ENCODE assay signal across 3 cellular contexts in the genomic region with DNA sequence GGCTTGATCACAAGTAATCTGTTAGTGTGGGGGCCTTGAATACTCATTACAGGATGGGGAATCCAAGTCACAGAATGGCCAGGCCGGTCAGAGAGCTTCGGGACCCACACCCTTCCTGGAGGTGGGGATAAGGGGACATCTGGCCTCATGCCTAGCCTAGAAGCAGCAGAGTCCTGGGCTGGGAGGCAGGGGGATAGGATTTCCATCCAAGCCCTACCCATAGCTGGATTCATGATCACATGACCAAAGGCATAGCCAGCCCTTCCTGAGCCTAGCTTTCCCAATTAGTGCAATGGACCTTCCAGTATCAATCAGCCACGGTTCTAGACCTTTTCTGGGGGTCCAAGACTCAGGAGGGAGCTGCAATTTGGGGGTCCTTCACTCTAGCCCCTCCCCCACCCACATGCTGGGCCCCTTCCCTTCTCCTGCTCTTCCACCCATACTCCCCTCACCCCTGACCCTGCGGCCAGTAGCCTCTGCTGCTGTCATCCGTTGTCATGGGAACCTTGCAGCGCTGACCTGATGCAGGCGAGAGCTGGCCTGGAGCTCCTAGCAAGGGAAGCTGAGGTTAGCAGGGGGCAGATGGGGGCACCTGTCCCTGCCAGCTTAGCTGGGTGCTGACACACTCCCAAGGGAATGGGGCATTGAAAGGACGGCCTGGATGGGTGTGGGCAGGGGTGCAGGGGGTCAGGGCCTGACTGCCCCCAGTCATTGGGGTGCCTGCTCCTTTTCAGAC.
TF ChIP-seq lines count a peak whose summit lies in the region.

No MANE protein-coding gene starts in this region.

TF ChIP-seq in SK-N-SH, 30 proteins besides CTCF, POLR2A, EP300 and RAD21 (continued from another document):
- TF ChIP-seq, protein P1, sequence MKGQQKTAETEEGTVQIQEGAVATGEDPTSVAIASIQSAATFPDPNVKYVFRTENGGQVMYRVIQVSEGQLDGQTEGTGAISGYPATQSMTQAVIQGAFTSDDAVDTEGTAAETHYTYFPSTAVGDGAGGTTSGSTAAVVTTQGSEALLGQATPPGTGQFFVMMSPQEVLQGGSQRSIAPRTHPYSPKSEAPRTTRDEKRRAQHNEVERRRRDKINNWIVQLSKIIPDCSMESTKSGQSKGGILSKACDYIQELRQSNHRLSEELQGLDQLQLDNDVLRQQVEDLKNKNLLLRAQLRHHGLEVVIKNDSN (IDR thresholded peaks at IDR 0.05; ENCODE audit: borderline replicate concordance, low read depth) = peak; percentile 61; the same call in 1 of the 2 replicates
- TF ChIP-seq SMC3 (IDR thresholded peaks at IDR 0.05; ENCODE audit: low read depth, low read length) = no peak
- TF ChIP-seq, protein P2, sequence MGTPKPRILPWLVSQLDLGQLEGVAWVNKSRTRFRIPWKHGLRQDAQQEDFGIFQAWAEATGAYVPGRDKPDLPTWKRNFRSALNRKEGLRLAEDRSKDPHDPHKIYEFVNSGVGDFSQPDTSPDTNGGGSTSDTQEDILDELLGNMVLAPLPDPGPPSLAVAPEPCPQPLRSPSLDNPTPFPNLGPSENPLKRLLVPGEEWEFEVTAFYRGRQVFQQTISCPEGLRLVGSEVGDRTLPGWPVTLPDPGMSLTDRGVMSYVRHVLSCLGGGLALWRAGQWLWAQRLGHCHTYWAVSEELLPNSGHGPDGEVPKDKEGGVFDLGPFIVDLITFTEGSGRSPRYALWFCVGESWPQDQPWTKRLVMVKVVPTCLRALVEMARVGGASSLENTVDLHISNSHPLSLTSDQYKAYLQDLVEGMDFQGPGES (IDR thresholded peaks at IDR 0.05; ENCODE audit: low read depth, low read length) = no peak
- no peak for TF ChIP-seq NRF1 (IDR thresholded peaks at IDR 0.05; ENCODE audit: low read depth, low read length)
- no peak for TF ChIP-seq NFIC (IDR thresholded peaks at IDR 0.05; ENCODE audit: borderline replicate concordance)
- peak; percentile 77 for TF ChIP-seq RFX5 (IDR thresholded peaks at IDR 0.05; ENCODE audit: low read length)
- TF ChIP-seq TEAD4 (IDR thresholded peaks at IDR 0.05; ENCODE audit: borderline replicate concordance, insufficient read depth) = no peak
- TF ChIP-seq FOXM1 (IDR thresholded peaks at IDR 0.05; ENCODE audit: low read depth) = no peak

TF ChIP-seq in SK-N-SH treated with all-trans-retinoic acid at 6 μM for 48 hours, 23 proteins besides CTCF, POLR2A, EP300 and RAD21 (continued from another document):
- TF ChIP-seq, protein P3, sequence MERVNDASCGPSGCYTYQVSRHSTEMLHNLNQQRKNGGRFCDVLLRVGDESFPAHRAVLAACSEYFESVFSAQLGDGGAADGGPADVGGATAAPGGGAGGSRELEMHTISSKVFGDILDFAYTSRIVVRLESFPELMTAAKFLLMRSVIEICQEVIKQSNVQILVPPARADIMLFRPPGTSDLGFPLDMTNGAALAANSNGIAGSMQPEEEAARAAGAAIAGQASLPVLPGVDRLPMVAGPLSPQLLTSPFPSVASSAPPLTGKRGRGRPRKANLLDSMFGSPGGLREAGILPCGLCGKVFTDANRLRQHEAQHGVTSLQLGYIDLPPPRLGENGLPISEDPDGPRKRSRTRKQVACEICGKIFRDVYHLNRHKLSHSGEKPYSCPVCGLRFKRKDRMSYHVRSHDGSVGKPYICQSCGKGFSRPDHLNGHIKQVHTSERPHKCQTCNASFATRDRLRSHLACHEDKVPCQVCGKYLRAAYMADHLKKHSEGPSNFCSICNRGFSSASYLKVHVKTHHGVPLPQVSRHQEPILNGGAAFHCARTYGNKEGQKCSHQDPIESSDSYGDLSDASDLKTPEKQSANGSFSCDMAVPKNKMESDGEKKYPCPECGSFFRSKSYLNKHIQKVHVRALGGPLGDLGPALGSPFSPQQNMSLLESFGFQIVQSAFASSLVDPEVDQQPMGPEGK (CRISPR knock-in tag; IDR thresholded peaks at IDR 0.05; ENCODE audit: borderline replicate concordance) = no peak
- TF ChIP-seq, protein P4, sequence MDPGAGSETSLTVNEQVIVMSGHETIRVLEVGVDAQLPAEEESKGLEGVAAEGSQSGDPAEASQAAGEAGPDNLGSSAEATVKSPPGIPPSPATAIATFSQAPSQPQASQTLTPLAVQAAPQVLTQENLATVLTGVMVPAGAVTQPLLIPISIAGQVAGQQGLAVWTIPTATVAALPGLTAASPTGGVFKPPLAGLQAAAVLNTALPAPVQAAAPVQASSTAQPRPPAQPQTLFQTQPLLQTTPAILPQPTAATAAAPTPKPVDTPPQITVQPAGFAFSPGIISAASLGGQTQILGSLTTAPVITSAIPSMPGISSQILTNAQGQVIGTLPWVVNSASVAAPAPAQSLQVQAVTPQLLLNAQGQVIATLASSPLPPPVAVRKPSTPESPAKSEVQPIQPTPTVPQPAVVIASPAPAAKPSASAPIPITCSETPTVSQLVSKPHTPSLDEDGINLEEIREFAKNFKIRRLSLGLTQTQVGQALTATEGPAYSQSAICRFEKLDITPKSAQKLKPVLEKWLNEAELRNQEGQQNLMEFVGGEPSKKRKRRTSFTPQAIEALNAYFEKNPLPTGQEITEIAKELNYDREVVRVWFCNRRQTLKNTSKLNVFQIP (CRISPR knock-in tag; IDR thresholded peaks at IDR 0.05; ENCODE audit: borderline replicate concordance, low read depth) = no peak
- TF ChIP-seq TOX (CRISPR knock-in tag; IDR thresholded peaks at IDR 0.05; ENCODE audit: borderline replicate concordance) = no peak
- TF ChIP-seq ZNF70 (CRISPR knock-in tag; IDR thresholded peaks at IDR 0.05) = no peak
- no peak for TF ChIP-seq ISL1 (CRISPR knock-in tag; IDR thresholded peaks at IDR 0.05)
- TF ChIP-seq TCF4 (CRISPR knock-in tag; IDR thresholded peaks at IDR 0.05; ENCODE audit: borderline replicate concordance) = no peak
- TF ChIP-seq ZC3H10 (CRISPR knock-in tag; IDR thresholded peaks at IDR 0.05) = no peak
- TF ChIP-seq, protein P5, sequence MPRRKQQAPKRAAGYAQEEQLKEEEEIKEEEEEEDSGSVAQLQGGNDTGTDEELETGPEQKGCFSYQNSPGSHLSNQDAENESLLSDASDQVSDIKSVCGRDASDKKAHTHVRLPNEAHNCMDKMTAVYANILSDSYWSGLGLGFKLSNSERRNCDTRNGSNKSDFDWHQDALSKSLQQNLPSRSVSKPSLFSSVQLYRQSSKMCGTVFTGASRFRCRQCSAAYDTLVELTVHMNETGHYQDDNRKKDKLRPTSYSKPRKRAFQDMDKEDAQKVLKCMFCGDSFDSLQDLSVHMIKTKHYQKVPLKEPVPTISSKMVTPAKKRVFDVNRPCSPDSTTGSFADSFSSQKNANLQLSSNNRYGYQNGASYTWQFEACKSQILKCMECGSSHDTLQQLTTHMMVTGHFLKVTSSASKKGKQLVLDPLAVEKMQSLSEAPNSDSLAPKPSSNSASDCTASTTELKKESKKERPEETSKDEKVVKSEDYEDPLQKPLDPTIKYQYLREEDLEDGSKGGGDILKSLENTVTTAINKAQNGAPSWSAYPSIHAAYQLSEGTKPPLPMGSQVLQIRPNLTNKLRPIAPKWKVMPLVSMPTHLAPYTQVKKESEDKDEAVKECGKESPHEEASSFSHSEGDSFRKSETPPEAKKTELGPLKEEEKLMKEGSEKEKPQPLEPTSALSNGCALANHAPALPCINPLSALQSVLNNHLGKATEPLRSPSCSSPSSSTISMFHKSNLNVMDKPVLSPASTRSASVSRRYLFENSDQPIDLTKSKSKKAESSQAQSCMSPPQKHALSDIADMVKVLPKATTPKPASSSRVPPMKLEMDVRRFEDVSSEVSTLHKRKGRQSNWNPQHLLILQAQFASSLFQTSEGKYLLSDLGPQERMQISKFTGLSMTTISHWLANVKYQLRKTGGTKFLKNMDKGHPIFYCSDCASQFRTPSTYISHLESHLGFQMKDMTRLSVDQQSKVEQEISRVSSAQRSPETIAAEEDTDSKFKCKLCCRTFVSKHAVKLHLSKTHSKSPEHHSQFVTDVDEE (CRISPR knock-in tag; IDR thresholded peaks at IDR 0.05) = no peak
- TF ChIP-seq OSR1 (CRISPR knock-in tag; IDR thresholded peaks at IDR 0.05) = no peak

TF ChIP-seq in WTC11, 78 proteins besides CTCF, POLR2A, EP300 and RAD21 (continued from another document):
- TF ChIP-seq, protein P6, sequence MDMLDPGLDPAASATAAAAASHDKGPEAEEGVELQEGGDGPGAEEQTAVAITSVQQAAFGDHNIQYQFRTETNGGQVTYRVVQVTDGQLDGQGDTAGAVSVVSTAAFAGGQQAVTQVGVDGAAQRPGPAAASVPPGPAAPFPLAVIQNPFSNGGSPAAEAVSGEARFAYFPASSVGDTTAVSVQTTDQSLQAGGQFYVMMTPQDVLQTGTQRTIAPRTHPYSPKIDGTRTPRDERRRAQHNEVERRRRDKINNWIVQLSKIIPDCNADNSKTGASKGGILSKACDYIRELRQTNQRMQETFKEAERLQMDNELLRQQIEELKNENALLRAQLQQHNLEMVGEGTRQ (CRISPR knock-in tag; IDR thresholded peaks at IDR 0.05) = peak; percentile 84
